ENCODE assay signal across 20 cellular contexts in the genomic region with DNA sequence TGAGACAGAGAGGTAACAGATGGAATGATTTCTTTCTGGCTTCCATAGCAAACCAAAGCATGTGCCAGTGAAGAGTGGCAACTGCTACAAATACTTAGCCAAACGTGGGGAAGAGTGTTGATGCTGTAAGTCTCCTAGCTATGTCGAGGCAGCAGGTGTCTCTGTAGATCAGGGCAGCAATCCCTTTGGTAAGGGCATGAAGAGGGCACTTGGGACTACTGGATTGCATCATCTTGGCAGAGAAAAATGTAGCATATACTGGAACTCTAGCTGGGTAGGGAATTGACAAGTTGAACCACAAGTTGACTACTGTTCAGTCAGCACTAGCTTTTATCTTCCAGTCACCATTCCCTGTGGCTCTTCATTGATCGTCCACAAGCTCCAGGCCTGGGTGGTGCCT.
"Had no signal": no experiment of that assay in that cellular context is flagged by ENCODE, and none has a peak within 500 bp of the region (broad histone marks: within the 10 kb centered on the region; RNA-seq: fewer than 3 reads in every experiment).

No MANE protein-coding gene starts in this region.

- FAIRE-seq: pancreas had no signal

- H3K9me3 ChIP-seq: pancreas, prostate gland, spleen, uterus had no signal

- DNase-seq: activated CD4-positive, alpha-beta T cell treated with anti-CD3 and anti-CD28 coated beads, Interleukin-2, amount 50 U/mL, for 1 hour; activated CD8-positive, alpha-beta T cell treated with anti-CD3 and anti-CD28 coated beads for 36 hours; activated naive CD4-positive, alpha-beta T cell; activated T-cell treated with anti-CD3 and anti-CD28 coated beads, Interleukin-2, amount 50 U/mL, for 4 hours; endodermal cell; foreskin melanocyte; islet precursor cell; midbrain; naive thymus-derived CD4-positive, alpha-beta T cell; pancreas; spleen; stimulated activated naive CD4-positive, alpha-beta T cell; T-helper 2 cell; trophoblast cell; uterus had no signal

- H3K27me3 ChIP-seq: hepatocyte, pancreas, spleen, uterus had no signal

- ATAC-seq: activated CD8-positive, alpha-beta T cell treated with anti-CD3 and anti-CD28 coated beads for 36 hours; activated naive CD4-positive, alpha-beta T cell treated with anti-CD3 and anti-CD28 coated beads, Interleukin-2, amount 50 U/mL, for 72 hours; activated T-cell treated with anti-CD3 and anti-CD28 coated beads, Interleukin-2, amount 50 U/mL, for 4 hours; activated T-helper 17 cell treated with anti-CD3 and anti-CD28 coated beads, Interleukin-2, amount 50 U/mL, for 72 hours; esophagus mucosa; naive thymus-derived CD4-positive, alpha-beta T cell; pancreas had no signal

- H3K27ac ChIP-seq: hepatocyte, pancreas, prostate gland, spleen, uterus had no signal

- H3K36me3 ChIP-seq: pancreas, prostate gland, spleen, uterus had no signal

- H3K4me3 ChIP-seq: hepatocyte, pancreas, prostate gland, spleen, uterus had no signal

- H3K4me1 ChIP-seq: prostate gland, uterus had no signal
